15 cellular contexts compared by ENCODE assay signal in the genomic region with DNA sequence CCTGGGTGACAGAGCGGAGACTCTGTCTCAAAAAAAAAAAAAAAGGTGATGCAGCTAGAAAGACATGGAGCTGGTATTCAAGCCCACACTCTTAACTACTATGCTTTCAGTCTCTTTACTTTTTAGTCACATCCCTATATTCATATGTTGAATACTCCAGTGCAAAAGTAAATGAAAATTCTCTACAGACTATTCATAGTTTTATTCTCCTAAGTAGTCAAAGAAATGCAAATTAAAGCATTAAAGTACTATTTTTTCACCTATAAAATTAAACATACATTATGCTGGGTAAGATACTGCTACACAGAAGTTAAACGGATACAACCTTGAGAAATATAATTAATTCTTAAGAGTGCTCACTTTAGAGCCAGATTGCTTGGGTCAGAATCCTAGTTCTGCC.
"Had no signal": no experiment of that assay in that cellular context is flagged by ENCODE, and none has a peak within 500 bp of the region (broad histone marks: within the 10 kb centered on the region; RNA-seq: fewer than 3 reads in every experiment).

No MANE protein-coding gene starts in this region.

- H3K9me3 ChIP-seq: heart left ventricle, lower lobe of right lung, pancreas, thoracic aorta had no signal

- DNase-seq: activated CD4-positive, alpha-beta T cell treated with anti-CD3 and anti-CD28 coated beads, Interleukin-2, amount 50 U/mL, for 4 hours; activated naive CD8-positive, alpha-beta T cell treated with anti-CD3 and anti-CD28 coated beads, Interleukin-2, amount 10 ng/mL, durations not matched to agents 7 days and 5 days; brain microvascular endothelial cell; heart left ventricle; left cardiac atrium; lower lobe of right lung; midbrain; pancreas; stimulated activated CD4-positive, alpha-beta T cell treated with anti-CD3 and anti-CD28 coated beads, Interleukin-1b, Interleukin-23, amount 100 ng/mL, for 48 hours; T-cell; T-helper 9 cell had no signal

- H3K27me3 ChIP-seq: brain microvascular endothelial cell, heart left ventricle, pancreas had no signal

- H3K27ac ChIP-seq: brain microvascular endothelial cell, heart left ventricle, lower lobe of right lung, pancreas, thoracic aorta had no signal

- H3K36me3 ChIP-seq: brain microvascular endothelial cell, heart left ventricle, lower lobe of right lung, pancreas, thoracic aorta had no signal

- H3K4me3 Mint-ChIP-seq: activated naive CD8-positive, alpha-beta T cell treated with anti-CD3 and anti-CD28 coated beads, Interleukin-2, amount 10 ng/mL, durations not matched to agents 7 days and 5 days had no signal

- H3K9me3 Mint-ChIP-seq: activated naive CD8-positive, alpha-beta T cell treated with anti-CD3 and anti-CD28 coated beads, Interleukin-2, amount 10 ng/mL, durations not matched to agents 7 days and 5 days; T-cell had no signal

- H3K4me3 ChIP-seq: heart left ventricle, lower lobe of right lung, pancreas, thoracic aorta had no signal

- ATAC-seq: activated CD4-positive, CD25-positive, alpha-beta regulatory T cell treated with anti-CD3 and anti-CD28 coated beads, Interleukin-2, amount 50 U/mL, for 24 hours; heart left ventricle; left cardiac atrium; lower lobe of right lung; pancreas; sciatic nerve; T-cell had no signal

- H3K27ac Mint-ChIP-seq: activated naive CD8-positive, alpha-beta T cell treated with anti-CD3 and anti-CD28 coated beads, Interleukin-2, amount 10 ng/mL, durations not matched to agents 7 days and 5 days had no signal

- H3K27me3 Mint-ChIP-seq: activated naive CD8-positive, alpha-beta T cell treated with anti-CD3 and anti-CD28 coated beads, Interleukin-2, amount 10 ng/mL, durations not matched to agents 7 days and 5 days; T-cell had no signal

- FAIRE-seq: frontal cortex had no signal
